12 cellular contexts compared by ENCODE assay signal in the genomic region with DNA sequence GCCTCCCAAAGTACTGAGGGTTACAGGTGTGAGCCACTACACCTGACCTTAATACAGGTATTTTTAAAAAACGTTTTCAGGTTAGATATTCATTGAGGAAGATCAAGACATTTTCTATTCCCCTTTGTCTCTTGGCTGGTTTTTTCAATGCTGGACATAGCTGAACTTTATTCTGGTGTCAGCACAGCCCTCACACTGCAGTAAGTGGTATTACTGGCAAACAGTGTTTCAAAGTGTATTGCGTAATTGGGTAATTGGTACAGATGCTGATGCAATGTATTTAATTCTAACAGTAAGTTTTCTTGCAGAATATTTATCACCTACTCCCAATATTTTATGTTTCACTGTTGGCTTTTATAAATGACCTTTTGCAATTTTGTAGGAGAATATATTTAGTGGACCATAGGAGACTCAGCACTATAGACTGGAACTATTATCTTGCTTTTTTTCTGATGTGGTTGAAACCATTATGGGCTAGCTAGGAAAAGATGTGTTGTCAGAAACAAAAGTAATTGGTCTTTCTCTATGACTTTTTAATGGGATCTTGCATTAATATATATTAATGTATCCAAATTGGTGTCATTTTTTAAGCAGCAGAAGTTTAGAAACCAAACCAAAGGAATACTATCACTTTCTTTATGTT.
DNase-seq lines count a peak whose midpoint lies in the region; ATAC-seq and TF ChIP-seq lines count a peak whose summit lies in the region.
"Had no signal": no experiment of that assay in that cellular context is flagged by ENCODE, and none has a peak within 500 bp of the region (broad histone marks: within the 10 kb centered on the region; RNA-seq: fewer than 3 reads in every experiment).

No MANE protein-coding gene starts in this region.

- no peak for ATAC-seq in GM18873 (IDR thresholded peaks at IDR 0.05; ENCODE audit: low FRiP score, unreplicated experiment)

- no peaks in the 10 kb centered on the region for H3K36me3 ChIP-seq in colonic mucosa
- no peaks in the 10 kb centered on the region for H3K36me3 ChIP-seq in effector memory CD4-positive, alpha-beta T cell (ENCODE audit: control insufficient read depth, insufficient read depth, low read length)

- DNase-seq in DMS53 (lab: John Stamatoyannopoulos, UW) (peak; percentile 40), DMS53 treated with DMSO at 0.1 percent for 48 hours (lab: John Stamatoyannopoulos, UW; ENCODE audit: unreplicated experiment) (no peak), NCI-H69 (lab: John Stamatoyannopoulos, UW) (peak; percentile 57), choroid plexus epithelial cell (ENCODE audit: low read depth) (peak; percentile 85), retinal pigment epithelial cell (ENCODE audit: low read depth) (peak; percentile 53), colonic mucosa (no peak)
- no peak for DNase-seq in effector memory CD4-positive, alpha-beta T cell
- DNase-seq: 8988T; activated CD4-positive, alpha-beta memory T cell treated with anti-CD3 and anti-CD28 coated beads for 36 hours; NCI-H1048 had no signal

- no peak overlapping the region for H3K27ac ChIP-seq in colonic mucosa
- H3K27ac ChIP-seq in effector memory CD4-positive, alpha-beta T cell (ENCODE audit: insufficient read depth, low read length, poor library complexity, severe bottlenecking) = no peak overlapping the region
- H3K27ac ChIP-seq: epithelial cell of prostate had no signal

- intact Hi-C loops in colonic mucosa (cut with DNase I) = no loop called here

- H3K9me3 ChIP-seq in colonic mucosa = no peaks in the 10 kb centered on the region
- no peaks in the 10 kb centered on the region for H3K9me3 ChIP-seq in effector memory CD4-positive, alpha-beta T cell (ENCODE audit: control insufficient read depth, low read length)

- H3K4me3 ChIP-seq in choroid plexus epithelial cell (ENCODE audit: low read depth, low read length) (no peak overlapping the region), retinal pigment epithelial cell (ENCODE audit: low read length) (no peak overlapping the region), colonic mucosa (no peak overlapping the region)
- no peak overlapping the region for H3K4me3 ChIP-seq in effector memory CD4-positive, alpha-beta T cell (ENCODE audit: insufficient read depth, low read depth, low read length, poor library complexity, severe bottlenecking)

- no peaks in the 10 kb centered on the region for H3K4me1 ChIP-seq in colonic mucosa
- H3K4me1 ChIP-seq in effector memory CD4-positive, alpha-beta T cell (ENCODE audit: control insufficient read depth, insufficient read depth, low read length, poor library complexity, severe bottlenecking) = no peaks in the 10 kb centered on the region

- H3K9ac ChIP-seq in colonic mucosa (ENCODE audit: low read depth in 2 of 2, low read length in 2 of 2) = no peak overlapping the region

- TF ChIP-seq CTCF in choroid plexus epithelial cell (conservative IDR thresholded peaks at IDR 0.05; ENCODE audit: low read depth, low read length) = peak; percentile 49
- TF ChIP-seq CTCF in retinal pigment epithelial cell (conservative IDR thresholded peaks at IDR 0.05; ENCODE audit: low read depth, low read length) = peak; percentile 30
- no peak for TF ChIP-seq CTCF in colonic mucosa (IDR thresholded peaks at IDR 0.05)

- H3K27me3 ChIP-seq in colonic mucosa = no peaks in the 10 kb centered on the region
- no peaks in the 10 kb centered on the region for H3K27me3 ChIP-seq in effector memory CD4-positive, alpha-beta T cell (replicated peaks; ENCODE audit: control insufficient read depth, insufficient read depth, low read length, poor library complexity, severe bottlenecking)

Comparison
In these comparisons a context has a peak if more than half of its experiments do, and no peak if none do; other contexts are left out.
1. DNase-seq: peak in DMS53 (single experiment), NCI-H69 (single experiment), choroid plexus epithelial cell (single experiment) and retinal pigment epithelial cell (single experiment); none in DMS53 treated with DMSO at 0.1 percent for 48 hours (single experiment), colonic mucosa (single experiment) and effector memory CD4-positive, alpha-beta T cell (0 of 3).